In the genomic region with DNA sequence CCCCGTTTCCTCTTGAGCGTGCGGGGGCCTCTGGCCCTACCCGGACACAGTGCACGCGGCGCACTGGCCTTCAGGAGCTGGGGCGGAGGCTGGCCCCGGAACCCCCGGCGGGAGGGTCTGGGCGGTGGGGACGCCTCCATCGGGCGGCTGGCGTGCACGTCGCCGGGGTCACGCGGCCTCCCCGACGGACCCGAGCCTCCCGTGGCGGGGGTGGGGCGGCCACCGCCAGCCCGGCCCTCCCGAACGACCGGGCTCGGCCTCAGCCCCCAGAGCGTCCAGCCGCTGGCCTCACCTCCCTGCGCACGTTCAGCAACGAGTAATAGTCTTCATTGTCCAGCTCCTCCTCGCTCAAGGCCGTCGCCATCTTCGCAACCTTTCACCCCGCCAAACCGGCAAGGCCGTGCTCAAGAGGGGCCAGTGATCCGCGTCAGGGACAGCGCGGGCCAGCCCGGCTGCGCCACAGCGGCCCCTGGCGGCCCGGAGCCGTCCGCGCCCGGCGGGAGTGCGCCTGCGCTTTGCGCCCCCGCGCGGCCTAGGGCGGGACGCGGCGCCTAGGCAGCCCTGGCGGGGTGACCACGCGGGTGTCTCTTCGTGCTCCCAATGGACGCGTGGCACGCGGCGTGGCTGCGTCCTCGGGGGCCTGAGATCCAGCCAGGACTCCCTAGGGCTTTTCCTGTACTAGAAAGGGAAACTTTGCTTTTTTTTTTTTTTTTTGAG, we compare ENCODE assay signal across 8 cellular contexts.
DNase-seq lines count a peak whose midpoint lies in the region; ATAC-seq and TF ChIP-seq lines count a peak whose summit lies in the region.

A gene with protein sequence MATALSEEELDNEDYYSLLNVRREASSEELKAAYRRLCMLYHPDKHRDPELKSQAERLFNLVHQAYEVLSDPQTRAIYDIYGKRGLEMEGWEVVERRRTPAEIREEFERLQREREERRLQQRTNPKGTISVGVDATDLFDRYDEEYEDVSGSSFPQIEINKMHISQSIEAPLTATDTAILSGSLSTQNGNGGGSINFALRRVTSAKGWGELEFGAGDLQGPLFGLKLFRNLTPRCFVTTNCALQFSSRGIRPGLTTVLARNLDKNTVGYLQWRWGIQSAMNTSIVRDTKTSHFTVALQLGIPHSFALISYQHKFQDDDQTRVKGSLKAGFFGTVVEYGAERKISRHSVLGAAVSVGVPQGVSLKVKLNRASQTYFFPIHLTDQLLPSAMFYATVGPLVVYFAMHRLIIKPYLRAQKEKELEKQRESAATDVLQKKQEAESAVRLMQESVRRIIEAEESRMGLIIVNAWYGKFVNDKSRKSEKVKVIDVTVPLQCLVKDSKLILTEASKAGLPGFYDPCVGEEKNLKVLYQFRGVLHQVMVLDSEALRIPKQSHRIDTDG (minus strand): TSS at position 380 of the 717 bp plus-strand sequence. CDS start 16 bp downstream, at position 364.

- H3K4me3 Mint-ChIP-seq in nephron progenitor cell: peak within 1 kb of the TSS; percentile 94
- H3K4me3 Mint-ChIP-seq in stimulated activated naive CD8-positive, alpha-beta T cell treated with anti-CD3 and anti-CD28 coated beads, Interleukin-15, amount 100 ng/mL, for 72 hours: peak within 1 kb of the TSS; percentile 91 to 92

- TF ChIP-seq CTCF in LNCAP (IDR thresholded peaks at IDR 0.05) (peak; percentile 100), RWPE2 (IDR thresholded peaks at IDR 0.05; ENCODE audit: poor library complexity, severe bottlenecking) (peak; percentile 99), nephron progenitor cell (IDR thresholded peaks at IDR 0.05) (peak; percentile 53)

- peak within 1 kb of the TSS; percentile 91 for H3K4me3 ChIP-seq in RWPE2 (ENCODE audit: severe bottlenecking)

- H3K36me3 ChIP-seq in RWPE2 (ENCODE audit: low read depth): peaks cover 14% of the 10 kb centered on the region; the same call in 1 of the 2 replicates

- no peaks in the 10 kb centered on the region for H3K9me3 ChIP-seq in RWPE2 (ENCODE audit: severe bottlenecking)

- H3K27me3 ChIP-seq in RWPE2 (ENCODE audit: insufficient read depth, poor library complexity, severe bottlenecking): no peaks in the 10 kb centered on the region

- peaks cover 15% of the 10 kb centered on the region for H3K27me3 Mint-ChIP-seq in nephron progenitor cell (ENCODE audit: low read depth, poor library complexity)
- H3K27me3 Mint-ChIP-seq in stimulated activated naive CD8-positive, alpha-beta T cell treated with anti-CD3 and anti-CD28 coated beads, Interleukin-15, amount 100 ng/mL, for 72 hours: no peaks in the 10 kb centered on the region

- DNase-seq in ELR (ENCODE audit: low read depth) (peak; percentile 89), GOT3 (lab: John Stamatoyannopoulos, UW) (peak; percentile 89), RWPE2 (ENCODE audit: low spot score) (peak; percentile 89), fibroblast of the conjunctiva (ENCODE audit: low read depth) (peak; percentile 72), nephron progenitor cell (peak; percentile 89)
- peak; percentile 90 for DNase-seq in activated effector memory CD4-positive, alpha-beta T cell treated with Interleukin-2 at 50 U/mL for 16 hours
- DNase-seq in stimulated activated naive CD8-positive, alpha-beta T cell treated with anti-CD3 and anti-CD28 coated beads, Interleukin-15, amount 100 ng/mL, for 72 hours: peak; percentile 93 to 96

- H3K27ac ChIP-seq in RWPE2 (ENCODE audit: poor library complexity, severe bottlenecking): peak within 1 kb of the TSS; percentile 37

- peak within 1 kb of the TSS; percentile 99 for H3K27ac Mint-ChIP-seq in nephron progenitor cell
- H3K27ac Mint-ChIP-seq in stimulated activated naive CD8-positive, alpha-beta T cell treated with anti-CD3 and anti-CD28 coated beads, Interleukin-15, amount 100 ng/mL, for 72 hours: peak within 1 kb of the TSS; percentile 98 to 99

- H3K36me3 Mint-ChIP-seq in nephron progenitor cell (ENCODE audit: low read depth): no peaks in the 10 kb centered on the region

- ATAC-seq in RWPE2 (ENCODE audit: low read depth): peak; percentile 90
- ATAC-seq in stimulated activated naive CD8-positive, alpha-beta T cell treated with anti-CD3 and anti-CD28 coated beads, Interleukin-15, amount 100 ng/mL, for 72 hours: peak; percentile 97

- peaks cover 44% of the 10 kb centered on the region for H3K4me1 Mint-ChIP-seq in nephron progenitor cell
- H3K4me1 Mint-ChIP-seq in stimulated activated naive CD8-positive, alpha-beta T cell treated with anti-CD3 and anti-CD28 coated beads, Interleukin-15, amount 100 ng/mL, for 72 hours: peaks cover 48% of the 10 kb centered on the region

- no peaks in the 10 kb centered on the region for H3K9me3 Mint-ChIP-seq in nephron progenitor cell
- H3K9me3 Mint-ChIP-seq in stimulated activated naive CD8-positive, alpha-beta T cell treated with anti-CD3 and anti-CD28 coated beads, Interleukin-15, amount 100 ng/mL, for 72 hours: peaks cover 6 to 8% of the 10 kb centered on the region in 2 donors

- H3K4me1 ChIP-seq in RWPE2 (ENCODE audit: insufficient read depth, poor library complexity, severe bottlenecking): no peaks in the 10 kb centered on the region

Comparison
In these comparisons a context has a peak if more than half of its experiments do, and no peak if none do; other contexts are left out.
1. Peak in every context shown above with its lines: DNase-seq, ATAC-seq, H3K4me3 ChIP-seq and H3K27ac ChIP-seq.